31 cellular contexts compared by ENCODE assay signal in the genomic region with DNA sequence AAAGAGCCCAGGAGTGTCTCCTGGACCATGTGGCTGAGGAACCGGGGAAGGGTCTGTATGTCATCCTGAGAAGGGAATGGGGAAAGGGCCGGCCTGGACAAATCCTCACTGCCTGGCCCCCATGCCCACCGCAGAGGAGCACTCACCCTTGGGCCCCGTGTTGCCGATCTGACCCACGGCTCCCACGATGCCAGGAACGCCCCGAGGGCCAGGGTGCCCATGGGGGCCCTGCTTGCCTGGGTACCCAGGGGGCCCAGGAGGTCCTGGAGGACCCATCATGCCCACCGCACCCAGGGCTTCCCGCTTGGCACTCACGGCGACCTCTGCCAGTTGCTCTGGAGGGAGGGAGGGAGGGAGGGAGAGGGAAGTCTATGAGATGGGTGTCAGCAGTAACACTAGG. TPM values are rescaled to one million over a fixed set of nuclear protein-coding genes. Genes with fewer than 3 reads are reported as not detected.
"Had no signal": no experiment of that assay in that cellular context is flagged by ENCODE, and none has a peak within 500 bp of the region (broad histone marks: within the 10 kb centered on the region; RNA-seq: fewer than 3 reads in every experiment).

No MANE protein-coding gene starts in this region.

- ATAC-seq: activated naive CD8-positive, alpha-beta T cell treated with anti-CD3 and anti-CD28 coated beads, Interleukin-2, amount 50 U/mL, for 24 hours; activated T-cell treated with anti-CD3 and anti-CD28 coated beads, Interleukin-2, amount 50 U/mL, for 4 hours; body of pancreas; gastroesophageal sphincter had no signal

- DNase-seq: activated CD4-positive, alpha-beta memory T cell treated with anti-CD3 and anti-CD28 coated beads, Interleukin-2, amount 10 ng/mL, durations not matched to agents 7 days and 5 days; activated CD4-positive, alpha-beta T cell treated with anti-CD3 and anti-CD28 coated beads for 1 hour; activated CD4-positive, alpha-beta T cell treated with anti-CD3 and anti-CD28 coated beads for 4 hours; activated CD4-positive, alpha-beta T cell treated with anti-CD3 and anti-CD28 coated beads, Interleukin-2, amount 10 ng/mL, durations not matched to agents 7 days and 5 days; activated CD4-positive, alpha-beta T cell treated with anti-CD3 and anti-CD28 coated beads, Interleukin-2, amount 50 U/mL, for 4 hours; activated CD8-positive, alpha-beta memory T cell treated with anti-CD3 and anti-CD28 coated beads, Interleukin-2, amount 50 U/mL, for 48 hours; activated effector memory CD4-positive, alpha-beta T cell treated with anti-CD3 and anti-CD28 coated beads, Interleukin-2, amount 50 U/mL, for 16 hours; activated naive CD4-positive, alpha-beta T cell treated with anti-CD3 and anti-CD28 coated beads for 36 hours; activated naive CD8-positive, alpha-beta T cell treated with anti-CD3 and anti-CD28 coated beads for 36 hours; activated naive CD8-positive, alpha-beta T cell treated with anti-CD3 and anti-CD28 coated beads, Interleukin-2, amount 50 U/mL, for 24 hours; activated T-cell treated with anti-CD3 and anti-CD28 coated beads for 4 hours; activated T-cell treated with anti-CD3 and anti-CD28 coated beads, Interleukin-2, amount 50 U/mL, for 4 hours; amygdala; body of pancreas; caudate nucleus; cortex of kidney; dermis blood vessel endothelial cell; effector CD8-positive, alpha-beta T cell; esophagus squamous epithelium; foreskin melanocyte; T-helper 2 cell had no signal

RNA-seq across cellular contexts. Expression of gene TMCO2, which starts 54.7 kb away (rescaled TPM):
- total RNA-seq: activated CD4-positive, alpha-beta memory T cell treated with anti-CD3 and anti-CD28 coated beads, Interleukin-2, amount 10 ng/mL, durations not matched to agents 7 days and 5 days; activated naive CD4-positive, alpha-beta T cell treated with anti-CD3 and anti-CD28 coated beads for 36 hours; activated naive CD8-positive, alpha-beta T cell treated with anti-CD3 and anti-CD28 coated beads for 36 hours; activated T-cell treated with anti-CD3 and anti-CD28 coated beads, Interleukin-2, amount 50 U/mL, for 4 hours; activated T-helper 2 cell treated with anti-CD3 and anti-CD28 coated beads, Interferon-gamma antibody, Interleukin-2, Interleukin-4, amounts not matched to agents 10 μg/mL and 5 μg/mL and 100 μg/mL, durations not matched to agents 14 hours and 24 hours and 36 hours; adrenal gland; aorta; body of pancreas; chondrocyte; dermis blood vessel endothelial cell; endothelial cell of umbilical vein; esophagus squamous epithelium; fibroblast of lung; fibroblast of villous mesenchyme; gastroesophageal sphincter; glomerular endothelial cell; WTC11 had no signal
